In genomic region chr2:219736196-219736595, GRCh38 we compare ENCODE assay signal across 9 cellular contexts.
DNase-seq lines count a peak whose midpoint lies in the region; ATAC-seq, FAIRE-seq and TF ChIP-seq lines count a peak whose summit lies in the region.
"Had no signal": no experiment of that assay in that cellular context is flagged by ENCODE, and none has a peak within 500 bp of the region (broad histone marks: within the 10 kb centered on the region; RNA-seq: fewer than 3 reads in every experiment).

No MANE protein-coding gene starts in this region.

- H3K4me3 ChIP-seq in fibroblast of mammary gland (ENCODE audit: control insufficient read depth, low read depth, low read length): no peak overlapping the region
- no peak overlapping the region for H3K4me3 ChIP-seq in pancreas

- no peaks in the 10 kb centered on the region for H3K36me3 ChIP-seq in pancreas

- intact Hi-C loops in pancreas (cut with DNase I): loop anchor here in 1 of 3 donors (10.0 kb wide), 1 partner anchor 1839 kb away; the partner anchor contains the start of gene EPHA4

- no peaks in the 10 kb centered on the region for H3K27me3 ChIP-seq in pancreas

- in situ Hi-C loops in SK-MEL-5 (cut with HindIII; ENCODE audit: low pct_unique_long_range_greater_than_20kb, low sequenced_read_pairs): no loop called here

- FAIRE-seq in pancreas (lab: Jason Lieb, UNC): peak; percentile 47

- H3K4me1 ChIP-seq in pancreas: no peaks in the 10 kb centered on the region

- no peaks in the 10 kb centered on the region for H3K9me3 ChIP-seq in pancreas

- WGBS in pancreas, 2 donors: 2 to 4% methylated on average over 3 of the region's 3 CpGs

- peak; percentile 60 for TF ChIP-seq CTCF in fibroblast of mammary gland (conservative IDR thresholded peaks at IDR 0.05; ENCODE audit: control insufficient read depth, insufficient read depth, low read depth, low read length)
- peak in 3 of 4 donors; percentile 9 to 42 (median 38) for TF ChIP-seq CTCF in pancreas (IDR thresholded peaks at IDR 0.05)

- H3K27ac ChIP-seq in pancreas: no peak overlapping the region

- ATAC-seq in pancreas: peak in 3 of 4 donors; percentile 82 to 87 (median 83)
- no peak for ATAC-seq in HG03457 (IDR thresholded peaks at IDR 0.05; ENCODE audit: unreplicated experiment)

- peak; percentile 55 for DNase-seq in ELF-1 (ENCODE audit: low read depth, low spot score)
- peak; percentile 17 for DNase-seq in NCI-H1048 (lab: John Stamatoyannopoulos, UW)
- peak; percentile 82 for DNase-seq in SK-MEL-5 (ENCODE audit: low read depth, low spot score)
- peak; percentile 81 for DNase-seq in fibroblast of mammary gland (ENCODE audit: low read depth)
- peak in 3 of 6 donors; percentile 8 to 29 (median 16) for DNase-seq in pancreas
- DNase-seq in activated T-cell treated with anti-CD3 and anti-CD28 coated beads for 4 hours: no peak
- DNase-seq in activated T-cell treated with anti-CD3 and anti-CD28 coated beads, Interleukin-2, amount 50 U/mL, for 48 hours: no peak
- DNase-seq: activated B cell treated with CpG ODN at 0.5 μM for 24 hours had no signal

Comparison
In these comparisons a context has a peak if more than half of its experiments do, and no peak if none do; other contexts are left out.
1. DNase-seq: peak in ELF-1 (single experiment), NCI-H1048 (single experiment), SK-MEL-5 (single experiment) and fibroblast of mammary gland (single experiment); none in activated T-cell treated with anti-CD3 and anti-CD28 coated beads for 4 hours (single experiment) and activated T-cell treated with anti-CD3 and anti-CD28 coated beads, Interleukin-2, amount 50 U/mL, for 48 hours (0 of 2).